ENCODE assay signal across 23 cellular contexts in the genomic region with DNA sequence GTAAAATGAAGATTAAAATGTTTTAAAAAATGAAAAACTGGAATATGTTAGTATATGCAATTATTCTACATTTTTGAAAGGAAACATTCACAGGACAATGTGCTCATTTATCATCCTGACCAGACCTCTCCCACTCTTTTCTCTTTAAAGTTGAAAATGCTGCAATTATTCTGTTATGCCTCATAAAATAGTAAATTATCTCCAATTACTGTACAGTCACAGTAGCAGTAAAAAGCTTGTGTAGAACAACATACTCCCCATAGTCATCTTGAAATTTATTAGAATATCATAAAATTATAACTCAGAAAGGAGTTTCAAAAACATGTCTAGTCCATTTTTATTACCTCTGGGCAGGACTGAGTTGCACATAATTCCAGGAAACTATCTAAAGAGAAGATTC.
"Had no signal": no experiment of that assay in that cellular context is flagged by ENCODE, and none has a peak within 500 bp of the region (broad histone marks: within the 10 kb centered on the region; RNA-seq: fewer than 3 reads in every experiment).

No MANE protein-coding gene starts in this region.

- H3K27ac Mint-ChIP-seq: activated CD8-positive, alpha-beta memory T cell treated with anti-CD3 and anti-CD28 coated beads, Interleukin-2, amount 10 ng/mL, durations not matched to agents 7 days and 5 days; activated naive CD4-positive, alpha-beta T cell treated with anti-CD3 and anti-CD28 coated beads, Interleukin-2, amount 50 U/mL, for 24 hours; activated T-cell treated with anti-CD3 and anti-CD28 coated beads, Interleukin-2, amount 50 U/mL, for 24 hours; activated T-helper 1 cell treated with anti-CD3 and anti-CD28 coated beads, Interleukin-12 subunit alpha, Interleukin-12 subunit beta, Interleukin-2, Interleukin-4 antibody, amounts not matched to agents 30 ng/mL and 10 ng/mL and 1 ng/mL, durations not matched to agents 14 hours and 24 hours and 36 hours; T-helper 17 cell; WTC11 had no signal

- H3K36me3 Mint-ChIP-seq: activated CD8-positive, alpha-beta memory T cell treated with anti-CD3 and anti-CD28 coated beads, Interleukin-2, amount 10 ng/mL, durations not matched to agents 7 days and 5 days; activated naive CD4-positive, alpha-beta T cell treated with anti-CD3 and anti-CD28 coated beads, Interleukin-2, amount 50 U/mL, for 24 hours; WTC11 had no signal

- H3K4me3 Mint-ChIP-seq: activated CD8-positive, alpha-beta memory T cell treated with anti-CD3 and anti-CD28 coated beads, Interleukin-2, amount 10 ng/mL, durations not matched to agents 7 days and 5 days; activated naive CD4-positive, alpha-beta T cell treated with anti-CD3 and anti-CD28 coated beads, Interleukin-2, amount 50 U/mL, for 24 hours; activated T-cell treated with anti-CD3 and anti-CD28 coated beads, Interleukin-2, amount 50 U/mL, for 24 hours; activated T-helper 1 cell treated with anti-CD3 and anti-CD28 coated beads, Interleukin-12 subunit alpha, Interleukin-12 subunit beta, Interleukin-2, Interleukin-4 antibody, amounts not matched to agents 30 ng/mL and 10 ng/mL and 1 ng/mL, durations not matched to agents 14 hours and 24 hours and 36 hours; T-helper 17 cell; WTC11 had no signal

- DNase-seq: activated CD4-positive, alpha-beta T cell treated with anti-CD3 and anti-CD28 coated beads for 48 hours; activated CD4-positive, alpha-beta T cell treated with anti-CD3 and anti-CD28 coated beads, Interleukin-2, amount 50 U/mL, for 48 hours; activated CD4-positive, CD25-positive, alpha-beta regulatory T cell treated with anti-CD3 and anti-CD28 coated beads, Interleukin-2, amount 50 U/mL, for 72 hours; activated CD8-positive, alpha-beta memory T cell treated with anti-CD3 and anti-CD28 coated beads, Interleukin-2, amount 10 ng/mL, durations not matched to agents 7 days and 5 days; activated effector memory CD4-positive, alpha-beta T cell treated with Interleukin-2 at 50 U/mL for 16 hours; activated naive CD4-positive, alpha-beta T cell; activated T-cell treated with anti-CD3 and anti-CD28 coated beads, Interleukin-2, amount 50 U/mL, for 24 hours; aorta; caudate nucleus; Kasumi-1; KBM-7; NCI-H187; NCI-H2081 treated with DMSO at 0.1 percent for 48 hours; NCI-H446; NCI-H524; NCI-H82; Peyer's patch; SHP77; T-helper 17 cell; T-helper 9 cell had no signal

- H3K9me3 Mint-ChIP-seq: activated T-cell treated with anti-CD3 and anti-CD28 coated beads, Interleukin-2, amount 50 U/mL, for 24 hours; activated T-helper 1 cell treated with anti-CD3 and anti-CD28 coated beads, Interleukin-12 subunit alpha, Interleukin-12 subunit beta, Interleukin-2, Interleukin-4 antibody, amounts not matched to agents 30 ng/mL and 10 ng/mL and 1 ng/mL, durations not matched to agents 14 hours and 24 hours and 36 hours; WTC11 had no signal

- H3K4me1 Mint-ChIP-seq: activated CD8-positive, alpha-beta memory T cell treated with anti-CD3 and anti-CD28 coated beads, Interleukin-2, amount 10 ng/mL, durations not matched to agents 7 days and 5 days; activated naive CD4-positive, alpha-beta T cell treated with anti-CD3 and anti-CD28 coated beads, Interleukin-2, amount 50 U/mL, for 24 hours; T-helper 17 cell had no signal

- H3K27me3 Mint-ChIP-seq: activated CD8-positive, alpha-beta memory T cell treated with anti-CD3 and anti-CD28 coated beads, Interleukin-2, amount 10 ng/mL, durations not matched to agents 7 days and 5 days; activated naive CD4-positive, alpha-beta T cell treated with anti-CD3 and anti-CD28 coated beads, Interleukin-2, amount 50 U/mL, for 24 hours; activated T-cell treated with anti-CD3 and anti-CD28 coated beads, Interleukin-2, amount 50 U/mL, for 24 hours; T-helper 17 cell had no signal
